ENCODE assay signal across 11 cellular contexts in genomic region chr17:19263621-19264010, GRCh38. TPM values are rescaled to one million over a fixed set of nuclear protein-coding genes. Genes with fewer than 3 reads are reported as not detected.
DNase-seq lines count a peak whose midpoint lies in the region; ATAC-seq, FAIRE-seq and TF ChIP-seq lines count a peak whose summit lies in the region.
"Had no signal": no experiment of that assay in that cellular context is flagged by ENCODE, and none has a peak within 500 bp of the region (broad histone marks: within the 10 kb centered on the region; RNA-seq: fewer than 3 reads in every experiment).

No MANE protein-coding gene starts in this region.

- dilution Hi-C loops in endothelial cell of umbilical vein (cut with MboI; ENCODE audit: extremely low pct_ligation_motif_present, low sequenced_read_pairs): no loop called here

- H3K4me1 ChIP-seq in endothelial cell of umbilical vein (ENCODE audit: control insufficient read depth, extremely low read depth, insufficient read depth, low read length) (peaks cover 32% of the 10 kb centered on the region), lower lobe of right lung (peaks cover 79% of the 10 kb centered on the region), thoracic aorta (ENCODE audit: control insufficient read depth in 1 of 2, low read depth in 2 of 2) (peaks cover 39 to 61% of the 10 kb centered on the region in 2 donors), HAP-1 (no peaks in the 10 kb centered on the region)

- POLR2A ChIA-PET in endothelial cell of umbilical vein (lab: Charles Lee): no interaction called here

- CTCF ChIA-PET in endothelial cell of umbilical vein (lab: Charles Lee): interaction anchor here (0.6 to 2.1 kb wide), 9 partner anchors 9 to 183 kb away, joined by 3 to 7 read pairs (median 4); partner anchors contain the start of gene B9D1

- H3K4me2 ChIP-seq in endothelial cell of umbilical vein (ENCODE audit: insufficient read depth, low read length): peak overlapping the region; percentile 50
- H3K4me2 ChIP-seq: KMS-11 had no signal

- no peak for TF ChIP-seq POLR2A in endothelial cell of umbilical vein (IDR thresholded peaks at IDR 0.05; ENCODE audit: low read depth, low read length)

- H3K9ac ChIP-seq in endothelial cell of umbilical vein (replicated peaks; ENCODE audit: extremely low read depth, insufficient read depth, low read length): peak overlapping the region; percentile 33
- H3K9ac ChIP-seq: KMS-11 had no signal

- ATAC-seq in lower lobe of right lung (peak; percentile 18 to 50), thoracic aorta (ENCODE audit: insufficient number of reproducible peaks, low FRiP score, low read depth) (peak; percentile 89), GM18517 (IDR thresholded peaks at IDR 0.05; ENCODE audit: unreplicated experiment) (no peak)

- H3K9me3 ChIP-seq in MG63 (no peaks in the 10 kb centered on the region), endothelial cell of umbilical vein (replicated peaks; ENCODE audit: control insufficient read depth, insufficient read depth, low read length) (no peaks in the 10 kb centered on the region), lower lobe of right lung (no peaks in the 10 kb centered on the region), thoracic aorta (no peaks in the 10 kb centered on the region), HAP-1 (no peaks in the 10 kb centered on the region)

- H3K4me3 ChIP-seq in MG63: no peak overlapping the region
- H3K4me3 ChIP-seq in endothelial cell of umbilical vein (replicated peaks in 1 of 3; ENCODE audit: insufficient read depth in 1 of 3, low read depth in 1 of 3, low read length in 3 of 3): peak overlapping the region in 1 of 3 experiments; percentile 13
- no peak overlapping the region for H3K4me3 ChIP-seq in lower lobe of right lung
- H3K4me3 ChIP-seq in thoracic aorta: peak overlapping the region; percentile 14
- no peak overlapping the region for H3K4me3 ChIP-seq in HAP-1

- H3K36me3 ChIP-seq in MG63: no peaks in the 10 kb centered on the region
- no peaks in the 10 kb centered on the region for H3K36me3 ChIP-seq in endothelial cell of umbilical vein (ENCODE audit: control insufficient read depth in 2 of 2, extremely low read depth in 1 of 2, insufficient read depth in 2 of 2, low read length in 2 of 2)
- no peaks in the 10 kb centered on the region for H3K36me3 ChIP-seq in lower lobe of right lung
- H3K36me3 ChIP-seq in thoracic aorta: no peaks in the 10 kb centered on the region
- H3K36me3 ChIP-seq in HAP-1 (replicated peaks): no peaks in the 10 kb centered on the region

- H3K27me3 ChIP-seq in MG63 (no peaks in the 10 kb centered on the region), endothelial cell of umbilical vein (ENCODE audit: control insufficient read depth in 2 of 2, insufficient read depth in 2 of 2, low read length in 2 of 2) (no peaks in the 10 kb centered on the region), lower lobe of right lung (ENCODE audit: low read depth) (no peaks in the 10 kb centered on the region), thoracic aorta (replicated peaks; ENCODE audit: insufficient read depth) (no peaks in the 10 kb centered on the region), HAP-1 (ENCODE audit: low read depth) (no peaks in the 10 kb centered on the region)

- TF ChIP-seq CTCF in endothelial cell of umbilical vein (IDR thresholded peaks at IDR 0.05; ENCODE audit: extremely low read depth in 1 of 2, insufficient read depth in 1 of 2, low read depth in 1 of 2, low read length in 2 of 2) (no peak), lower lobe of right lung (IDR thresholded peaks at IDR 0.05) (no peak), thoracic aorta (IDR thresholded peaks at IDR 0.05) (no peak)

- H3K79me2 ChIP-seq in endothelial cell of umbilical vein (ENCODE audit: control insufficient read depth, insufficient read depth, low read length): peaks cover 49% of the 10 kb centered on the region

- in situ Hi-C loops in HAP-1 (cut with MboI; ENCODE audit: low sequenced_read_pairs): no loop called here

- H3K27ac ChIP-seq in endothelial cell of umbilical vein (ENCODE audit: insufficient read depth, low read depth, low read length) (peak overlapping the region; percentile 80), lower lobe of right lung (peak overlapping the region; percentile 73), thoracic aorta (peak overlapping the region; percentile 80 to 85)
- H3K27ac ChIP-seq: KMS-11 had no signal

- DNase-seq in MG63 (peak; percentile 43), endothelial cell of umbilical vein (ENCODE audit: low read depth, low spot score) (peak; percentile 91), lower lobe of right lung (no peak), thoracic aorta (ENCODE audit: low spot score) (peak; percentile 47), putamen (ENCODE audit: low spot score) (no peak), HAP-1 (ENCODE audit: low spot score in 2 of 2) (no peak)
- no peak for DNase-seq in stimulated activated naive CD4-positive, alpha-beta T cell (lab: John Stamatoyannopoulos, UW)
- DNase-seq: NCI-H82, small intestine had no signal

- no peaks in the 10 kb centered on the region for H3K9me1 ChIP-seq in endothelial cell of umbilical vein (replicated peaks; ENCODE audit: control insufficient read depth, extremely low read depth, insufficient read depth, low read length)

- FAIRE-seq in endothelial cell of umbilical vein (lab: Jason Lieb, UNC): peak; percentile 93
- FAIRE-seq: small intestine had no signal

- BruUV-seq in endothelial cell of umbilical vein (replicated peaks; lab: Mats Ljungman, UMichigan): no TSS peak

- H4K20me1 ChIP-seq in endothelial cell of umbilical vein (replicated peaks; ENCODE audit: control insufficient read depth, extremely low read depth, insufficient read depth, low read length): no peaks in the 10 kb centered on the region

- H2AFZ ChIP-seq in endothelial cell of umbilical vein (ENCODE audit: low read depth, low read length): no peak overlapping the region

- intact Hi-C loops in endothelial cell of umbilical vein (cut with micrococcal nuclease) (loop anchor here (1.0 to 5.0 kb wide), 3 partner anchors 11 to 184 kb away; no protein-coding TSS in a partner anchor), lower lobe of right lung (cut with DNase I) (no loop called here)

TF ChIP-seq in endothelial cell of umbilical vein, 7 proteins besides CTCF, POLR2A, EP300 and RAD21:
- peak; percentile 75 for TF ChIP-seq FOS (IDR thresholded peaks at IDR 0.05; ENCODE audit: borderline replicate concordance, insufficient read depth, low read length)
- TF ChIP-seq EZH2 (IDR thresholded peaks at IDR 0.05; ENCODE audit: borderline replicate concordance, low read depth, low read length, severe bottlenecking): no peak
- peak; percentile 53 for TF ChIP-seq POLR2AphosphoS5 (IDR thresholded peaks at IDR 0.05; ENCODE audit: insufficient read depth, low read depth, low read length)
- TF ChIP-seq, protein P1, sequence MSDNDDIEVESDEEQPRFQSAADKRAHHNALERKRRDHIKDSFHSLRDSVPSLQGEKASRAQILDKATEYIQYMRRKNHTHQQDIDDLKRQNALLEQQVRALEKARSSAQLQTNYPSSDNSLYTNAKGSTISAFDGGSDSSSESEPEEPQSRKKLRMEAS (IDR thresholded peaks at IDR 0.05; ENCODE audit: insufficient read depth, insufficient read length): no peak
- TF ChIP-seq JUN (IDR thresholded peaks at IDR 0.05; ENCODE audit: borderline replicate concordance, insufficient read depth, insufficient read length, low read depth): peak; percentile 54
- no peak for TF ChIP-seq GATA2 (IDR thresholded peaks at IDR 0.05; ENCODE audit: insufficient read depth, insufficient read length, low read depth, low read length)
- TF ChIP-seq MYC (IDR thresholded peaks at IDR 0.05; ENCODE audit: low read depth, low read length): no peak

RNA-seq across cellular contexts. Expression of gene EPN2, which starts 26.4 kb away (rescaled TPM):
- total RNA-seq in MG63 (2014; rRNA removed; shearing (Covaris generic); ENCODE audit: low replicate concordance): 16.4 and 31.6 TPM in 2 replicates
- total RNA-seq in endothelial cell of umbilical vein (55.3 and 70.5 TPM in 2 replicates), lower lobe of right lung (66.2 TPM), thoracic aorta (10 to 100 TPM; 28.7 to 47.9 TPM)
- polyA plus RNA-seq in endothelial cell of umbilical vein: 39.6 and 40.3 TPM in 2 replicates
- 32.3 and 33.2 TPM in 2 replicates for polyA plus RNA-seq in endothelial cell of umbilical vein (2011; cell fraction: cytosol; rRNA removed)
- 70.5 and 72.9 TPM in 2 replicates for polyA plus RNA-seq in endothelial cell of umbilical vein (2011; cell fraction: nucleus; rRNA removed)
- 54.8 and 59.3 TPM in 2 replicates for polyA plus RNA-seq in endothelial cell of umbilical vein (2012)
- 60.8 and 104 TPM in 2 replicates for polyA minus RNA-seq in endothelial cell of umbilical vein
- 16.4 TPM for polyA minus RNA-seq in endothelial cell of umbilical vein (2011; cell fraction: cytosol; rRNA and poly(A)+ RNA removed)
- polyA minus RNA-seq in endothelial cell of umbilical vein (2011; cell fraction: nucleus; rRNA and poly(A)+ RNA removed): 52.7 and 59.7 TPM in 2 replicates

Comparison
In these comparisons a context has a peak if more than half of its experiments do, and no peak if none do; other contexts are left out.
1. DNase-seq: peak in MG63 (single experiment), endothelial cell of umbilical vein (single experiment) and thoracic aorta (single experiment); none in lower lobe of right lung (single experiment), putamen (single experiment), stimulated activated naive CD4-positive, alpha-beta T cell (0 of 6) and HAP-1 (0 of 2).
2. Peak in every context shown above with its lines, with median percentiles within 50 percentile points of each other: H3K27ac ChIP-seq.